In genomic region chr13:113881614-113882265, GRCh38 we compare ENCODE assay signal across 12 cellular contexts. TPM values are rescaled to one million over a fixed set of nuclear protein-coding genes. Genes with fewer than 3 reads are reported as not detected.
A peak's percentile ranks its signal among the peaks of the same experiment; 100 is the strongest.
DNase-seq lines count a peak whose midpoint lies in the region; ATAC-seq and TF ChIP-seq lines count a peak whose summit lies in the region.
"Had no signal": no experiment of that assay in that cellular context is flagged by ENCODE, and none has a peak within 500 bp of the region (broad histone marks: within the 10 kb centered on the region; RNA-seq: fewer than 3 reads in every experiment).

No MANE protein-coding gene starts in this region.

- TF ChIP-seq POLR2A in sigmoid colon (IDR thresholded peaks at IDR 0.05), result no peak

- no peaks in the 10 kb centered on the region for H3K27me3 ChIP-seq in heart right ventricle
- H3K27me3 ChIP-seq in sigmoid colon, result no peaks in the 10 kb centered on the region

- TF ChIP-seq EP300 in sigmoid colon (IDR thresholded peaks at IDR 0.05), result no peak

- H3K27ac Mint-ChIP-seq in T-cell, result peak overlapping the region; percentile 41 to 78

- TF ChIP-seq CTCF in heart right ventricle (IDR thresholded peaks at IDR 0.05), result no peak
- no peak for TF ChIP-seq CTCF in sigmoid colon (IDR thresholded peaks at IDR 0.05)

- H3K4me3 ChIP-seq in heart right ventricle (peak overlapping the region in 1 of 10 donors; percentile 5), sigmoid colon (no peak overlapping the region)
- H3K4me3 ChIP-seq: SK-N-MC had no signal

- no peaks in the 10 kb centered on the region for H3K9me3 ChIP-seq in heart right ventricle
- H3K9me3 ChIP-seq in sigmoid colon, result no peaks in the 10 kb centered on the region

- H3K36me3 Mint-ChIP-seq in T-cell, result no peaks in the 10 kb centered on the region
- H3K36me3 Mint-ChIP-seq: CD14-positive monocyte had no signal

- peaks cover 7 to 11% of the 10 kb centered on the region in 2 donors for H3K27me3 Mint-ChIP-seq in T-cell

- H3K36me3 ChIP-seq in heart right ventricle (no peaks in the 10 kb centered on the region), sigmoid colon (no peaks in the 10 kb centered on the region)

- intact Hi-C loops in heart right ventricle (cut with DNase I), result loop anchor here in 1 of 10 donors (1.0 kb wide), 2 partner anchors 44 to 64 kb away; no protein-coding TSS in a partner anchor
- intact Hi-C loops in sigmoid colon (cut with DNase I), result no loop called here

- H3K4me3 Mint-ChIP-seq in T-cell, result peak overlapping the region in 1 of 3 donors; percentile 9
- H3K4me3 Mint-ChIP-seq: CD14-positive monocyte had no signal

- CTCF ChIA-PET in T-cell (lab: Charles Lee), result no interaction called here

- peaks cover 20 to 31% (median 23%) of the 10 kb centered on the region in 3 donors for H3K4me1 Mint-ChIP-seq in T-cell
- H3K4me1 Mint-ChIP-seq: CD14-positive monocyte had no signal

- H3K9me3 Mint-ChIP-seq in T-cell, result no peaks in the 10 kb centered on the region

- ATAC-seq in T-cell (replicated peaks in 1 of 4), result peak; percentile 59 to 79 (median 69)
- peak; percentile 25 to 62 (median 46) for ATAC-seq in heart right ventricle
- ATAC-seq in HG02885 (IDR thresholded peaks at IDR 0.05; ENCODE audit: poor library complexity, unreplicated experiment), result no peak

- DNase-seq in DMS79 treated with DMSO at 0.1 percent for 48 hours (lab: John Stamatoyannopoulos, UW), result peak; percentile 100
- DNase-seq in T-cell, result peak in 2 of 34 experiments; percentile 16 to 24
- DNase-seq in heart right ventricle, result peak in 1 of 2 donors; percentile 52
- DNase-seq in sigmoid colon, result no peak
- no peak for DNase-seq in Kasumi-1 (lab: John Stamatoyannopoulos, UW)
- DNase-seq in NCI-H2081 treated with DMSO at 0.1 percent for 48 hours (lab: John Stamatoyannopoulos, UW), result no peak
- DNase-seq in anterior cingulate cortex (lab: John Stamatoyannopoulos, UW), result no peak
- DNase-seq: NCI-H446 treated with DMSO at 0.1 percent for 48 hours, occipital lobe had no signal

- H3K27ac ChIP-seq in heart right ventricle, result peak overlapping the region; percentile 69 to 94 (median 80)
- H3K27ac ChIP-seq in sigmoid colon, result peak overlapping the region; percentile 10 to 77 (median 55)
- H3K27ac ChIP-seq: SK-N-MC had no signal

- 36 to 44% methylated on average over 10 of the region's 10 CpGs for WGBS in heart right ventricle, 2 donors
- WGBS in sigmoid colon, 2 donors, result 63 to 78% methylated on average over 10 of the region's 10 CpGs

- POLR2A ChIA-PET in T-cell (lab: Charles Lee), result interaction anchor here in 1 of 2 donors (0.6 kb wide), 1 partner anchor 98 kb away, joined by 10 read pairs; no protein-coding TSS in a partner anchor

- H3K4me1 ChIP-seq in heart right ventricle (peaks cover 12 to 62% (median 43%) of the 10 kb centered on the region in 9 donors), sigmoid colon (peaks cover 0 to 34% (median 26%) of the 10 kb centered on the region in 4 donors)

RNA-seq across cellular contexts. Expression of gene GAS6, which starts 17.9 kb away (rescaled TPM):
- total RNA-seq in T-cell, result 10 to 100 TPM in 1 of 5 donors, 1 to 10 TPM in 4; 1.1 to 10.2 (median 4.7) TPM
- total RNA-seq in heart right ventricle, result 100 to 1,000 TPM; 146 to 223 (median 174) TPM
- 100 to 1,000 TPM; 113 to 280 TPM for polyA plus RNA-seq in heart right ventricle
- total RNA-seq in sigmoid colon, result 100 to 1,000 TPM in 1 of 4 donors, 10 to 100 TPM in 3; 34.4 to 105 (median 70.4) TPM
- 100 to 1,000 TPM in 1 of 3 donors, 10 to 100 TPM in 2; 27.0 to 101 (median 28.2) TPM for polyA plus RNA-seq in sigmoid colon
